Comparison of ENCODE assay signal across 16 cellular contexts in the genomic region with DNA sequence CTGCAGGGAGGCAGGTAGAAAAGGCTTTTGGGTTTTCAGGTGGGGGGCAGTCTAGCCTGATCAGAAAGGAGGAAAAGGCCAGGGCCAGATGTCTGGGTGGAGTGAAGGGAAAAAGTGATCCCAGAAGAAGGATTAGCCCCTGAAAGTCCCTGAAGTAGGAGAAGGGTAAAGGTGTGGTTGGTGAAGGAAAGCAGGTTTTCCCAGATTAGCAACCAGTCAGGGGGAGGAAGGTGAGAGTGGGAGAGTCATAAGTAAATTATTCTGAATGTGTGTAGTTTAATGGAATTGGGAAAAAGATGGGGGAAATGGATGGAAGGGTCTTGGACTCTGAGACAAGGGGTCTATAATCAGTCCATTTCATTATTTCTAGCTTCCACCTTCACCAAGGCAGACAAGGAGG. TPM values are rescaled to one million over a fixed set of nuclear protein-coding genes. Genes with fewer than 3 reads are reported as not detected.
A peak's percentile ranks its signal among the peaks of the same experiment; 100 is the strongest.
DNase-seq lines count a peak whose midpoint lies in the region; ATAC-seq and TF ChIP-seq lines count a peak whose summit lies in the region.
"Had no signal": no experiment of that assay in that cellular context is flagged by ENCODE, and none has a peak within 500 bp of the region (broad histone marks: within the 10 kb centered on the region; RNA-seq: fewer than 3 reads in every experiment).

No MANE protein-coding gene starts in this region.

- peak; percentile 14 for DNase-seq in activated CD4-positive, alpha-beta T cell treated with anti-CD3 and anti-CD28 coated beads, Interleukin-2, amount 10 ng/mL, durations not matched to agents 24 days and 14 days
- DNase-seq in activated CD4-positive, alpha-beta T cell treated with anti-CD3 and anti-CD28 coated beads for 4 hours = no peak
- DNase-seq in PC-9 (peak; percentile 6 to 75), NCI-H774 (lab: John Stamatoyannopoulos, UW) (no peak), inferior parietal cortex (ENCODE audit: extremely low spot score) (no peak)
- DNase-seq: 8988T; AML-193; C1 segment of cervical spinal cord; CD4-positive, alpha-beta T cell; DMS79 had no signal

- POLR2A ChIA-PET in PC-9 (lab: Charles Lee; ENCODE audit: unreplicated experiment) = interaction anchor here (0.6 kb wide), 1 partner anchor 31 kb away, joined by 3 read pairs; no protein-coding TSS in a partner anchor

- TF ChIP-seq CTCF in PC-9 (conservative IDR thresholded peaks at IDR 0.05) = no peak

- H3K27me3 ChIP-seq in PC-9 (ENCODE audit: insufficient read depth, low read depth) = no peaks in the 10 kb centered on the region

- BruUV-seq in PC-9 (replicated peaks; lab: Mats Ljungman, UMichigan) = no TSS peak

- peaks cover 32% of the 10 kb centered on the region for H3K4me1 ChIP-seq in PC-9 (replicated peaks; ENCODE audit: insufficient read depth)

- H3K79me2 ChIP-seq in PC-9 (ENCODE audit: low read depth) = no peaks in the 10 kb centered on the region

- peaks cover 3% of the 10 kb centered on the region; the same call in 1 of the 2 replicates for H3F3A ChIP-seq in PC-9 (ENCODE audit: insufficient read depth, low read depth)

- H3K36me3 Mint-ChIP-seq in activated CD4-positive, alpha-beta T cell treated with anti-CD3 and anti-CD28 coated beads, Interleukin-2, amount 10 ng/mL, durations not matched to agents 24 days and 14 days (ENCODE audit: low read depth) = no peaks in the 10 kb centered on the region

- peak overlapping the region; percentile 76 for H3K27ac ChIP-seq in PC-9

- no peaks in the 10 kb centered on the region for H3K9me3 Mint-ChIP-seq in activated CD4-positive, alpha-beta T cell treated with anti-CD3 and anti-CD28 coated beads, Interleukin-2, amount 10 ng/mL, durations not matched to agents 24 days and 14 days
- H3K9me3 Mint-ChIP-seq: CD4-positive, alpha-beta T cell had no signal

- H2AFZ ChIP-seq in PC-9 = no peak overlapping the region

- H3K4me1 Mint-ChIP-seq in activated CD4-positive, alpha-beta T cell treated with anti-CD3 and anti-CD28 coated beads, Interleukin-2, amount 10 ng/mL, durations not matched to agents 24 days and 14 days = no peaks in the 10 kb centered on the region

- H3K27me3 Mint-ChIP-seq in activated CD4-positive, alpha-beta T cell treated with anti-CD3 and anti-CD28 coated beads, Interleukin-2, amount 10 ng/mL, durations not matched to agents 24 days and 14 days = peaks cover 7% of the 10 kb centered on the region

- H3K9me3 ChIP-seq in PC-9 (ENCODE audit: insufficient read depth, low read depth) = no peaks in the 10 kb centered on the region

- no peak overlapping the region for H3K27ac Mint-ChIP-seq in activated CD4-positive, alpha-beta T cell treated with anti-CD3 and anti-CD28 coated beads, Interleukin-2, amount 10 ng/mL, durations not matched to agents 24 days and 14 days
- H3K27ac Mint-ChIP-seq: CD4-positive, alpha-beta T cell had no signal

- no peaks in the 10 kb centered on the region for H3K36me3 ChIP-seq in PC-9 (ENCODE audit: low read depth)

- ATAC-seq in esophagus mucosa = peak; percentile 56
- no peak for ATAC-seq in HG02840 (IDR thresholded peaks at IDR 0.05; ENCODE audit: low FRiP score, unreplicated experiment)
- ATAC-seq: GM12878, HCT116, HepG2 had no signal

- no peak overlapping the region for H3K4me3 Mint-ChIP-seq in activated CD4-positive, alpha-beta T cell treated with anti-CD3 and anti-CD28 coated beads, Interleukin-2, amount 10 ng/mL, durations not matched to agents 24 days and 14 days
- H3K4me3 Mint-ChIP-seq: CD4-positive, alpha-beta T cell had no signal

- H3K9me2 ChIP-seq in PC-9 (ENCODE audit: insufficient read depth) = no peaks in the 10 kb centered on the region

- H3K4me2 ChIP-seq in PC-9 = peak overlapping the region; percentile 66

- H4K20me1 ChIP-seq in PC-9 (ENCODE audit: insufficient read depth) = no peaks in the 10 kb centered on the region

- intact Hi-C loops in activated CD4-positive, alpha-beta T cell treated with anti-CD3 and anti-CD28 coated beads, Interleukin-2, amount 10 ng/mL, durations not matched to agents 24 days and 14 days (cut with micrococcal nuclease) = no loop called here
- intact Hi-C loops in PC-9 (cut with micrococcal nuclease; ENCODE audit: unreplicated experiment) = loop anchor here (5.0 kb wide), 1 partner anchor 76 kb away; a partner anchor contains a TSS

- CTCF ChIA-PET in PC-9 (lab: Charles Lee) = no interaction called here

- peak overlapping the region; percentile 23; the same call in 1 of the 2 replicates for H3K4me3 ChIP-seq in PC-9
- H3K4me3 ChIP-seq: GM12878 had no signal

RNA-seq across cellular contexts. Expression of a gene that starts 0.6 kb away (rescaled TPM):
- not detected in 2 replicates for total RNA-seq in activated CD4-positive, alpha-beta T cell treated with anti-CD3 and anti-CD28 coated beads, Interleukin-2, amount 10 ng/mL, durations not matched to agents 24 days and 14 days
- total RNA-seq in PC-9 (2021) (not detected in 2 replicates), esophagus mucosa (1,843 TPM)
- total RNA-seq: CD4-positive, alpha-beta T cell; G401; GM12878; HepG2 had no signal

RNA-seq across cellular contexts. Expression of a gene that starts 12.8 kb away (rescaled TPM):
- not detected in 2 replicates for total RNA-seq in activated CD4-positive, alpha-beta T cell treated with anti-CD3 and anti-CD28 coated beads, Interleukin-2, amount 10 ng/mL, durations not matched to agents 24 days and 14 days
- total RNA-seq in PC-9 (2021) = not detected in 2 replicates
- not detected for total RNA-seq in esophagus mucosa
- total RNA-seq: CD4-positive, alpha-beta T cell; G401; GM12878; HepG2 had no signal

RNA-seq across cellular contexts. Expression of a gene that starts 18.3 kb away (rescaled TPM):
- total RNA-seq in activated CD4-positive, alpha-beta T cell treated with anti-CD3 and anti-CD28 coated beads, Interleukin-2, amount 10 ng/mL, durations not matched to agents 24 days and 14 days = not detected in 2 replicates
- total RNA-seq in PC-9 (2021) (0.57 TPM in 1 of 2 replicates, not detected in the other), esophagus mucosa (10,043 TPM)
- total RNA-seq: CD4-positive, alpha-beta T cell; G401; GM12878; HepG2 had no signal

RNA-seq across cellular contexts. Expression of a gene that starts 36.2 kb away (rescaled TPM):
- total RNA-seq in activated CD4-positive, alpha-beta T cell treated with anti-CD3 and anti-CD28 coated beads, Interleukin-2, amount 10 ng/mL, durations not matched to agents 24 days and 14 days = not detected in 2 replicates
- total RNA-seq in PC-9 (2021) (not detected in 2 replicates), esophagus mucosa (3.5 TPM)
- total RNA-seq: CD4-positive, alpha-beta T cell; G401; GM12878; HepG2 had no signal

RNA-seq across cellular contexts. Expression of a gene that starts 47.8 kb away (rescaled TPM):
- not detected in 2 replicates for total RNA-seq in activated CD4-positive, alpha-beta T cell treated with anti-CD3 and anti-CD28 coated beads, Interleukin-2, amount 10 ng/mL, durations not matched to agents 24 days and 14 days
- total RNA-seq in PC-9 (2021) (not detected in 2 replicates), esophagus mucosa (2,894 TPM)
- total RNA-seq: CD4-positive, alpha-beta T cell; G401; GM12878; HepG2 had no signal

Comparison
In these comparisons a context has a peak if more than half of its experiments do, and no peak if none do; other contexts are left out.
1. DNase-seq: peak in activated CD4-positive, alpha-beta T cell treated with anti-CD3 and anti-CD28 coated beads, Interleukin-2, amount 10 ng/mL, durations not matched to agents 24 days and 14 days (single experiment) and PC-9 (2 of 2); none in activated CD4-positive, alpha-beta T cell treated with anti-CD3 and anti-CD28 coated beads for 4 hours (0 of 2), NCI-H774 (single experiment) and inferior parietal cortex (single experiment).
2. RNA of a gene that starts 0.6 kb away (total RNA-seq): 1,843 TPM in esophagus mucosa (single experiment); not detected in activated CD4-positive, alpha-beta T cell treated with anti-CD3 and anti-CD28 coated beads, Interleukin-2, amount 10 ng/mL, durations not matched to agents 24 days and 14 days and not detected in PC-9; every median in the first group is over 1,000 times any median in the second.
3. RNA of a gene that starts 18.3 kb away (total RNA-seq): 10,043 TPM in esophagus mucosa (single experiment); 0.57 TPM in PC-9 and not detected in activated CD4-positive, alpha-beta T cell treated with anti-CD3 and anti-CD28 coated beads, Interleukin-2, amount 10 ng/mL, durations not matched to agents 24 days and 14 days; every median in the first group is over 1,000 times any median in the second.